2 cellular contexts compared by ENCODE assay signal in genomic region chr12:25458047-25458552, GRCh38.
TF ChIP-seq lines count a peak whose summit lies in the region.

No MANE protein-coding gene starts in this region.

TF ChIP-seq in HCT116, 20 proteins besides CTCF, POLR2A, EP300 and RAD21 (continued from another document):
- TF ChIP-seq SP1 (IDR thresholded peaks at IDR 0.05; ENCODE audit: low read depth) (peak; percentile 86), MAX (IDR thresholded peaks at IDR 0.05) (peak; percentile 58; the same call in 1 of the 2 replicates), REST (IDR thresholded peaks at IDR 0.05; ENCODE audit: low read depth) (no peak), ZNF274 (IDR thresholded peaks at IDR 0.05; ENCODE audit: low read depth, low read length) (no peak), ZBTB33 (IDR thresholded peaks at IDR 0.05; ENCODE audit: extremely low read depth, insufficient replicate concordance, low read length) (peak; percentile 32), EGR1 (IDR thresholded peaks at IDR 0.05; ENCODE audit: low read depth) (peak; percentile 61; the same call in 1 of the 2 replicates)

TF ChIP-seq in SK-N-SH, 30 proteins besides CTCF, POLR2A, EP300 and RAD21 (continued from another document):
- TF ChIP-seq POLR2AphosphoS5 (IDR thresholded peaks at IDR 0.05; ENCODE audit: low read depth, low read length) (peak; percentile 58; the same call in 1 of the 2 replicates), ZBTB33 (IDR thresholded peaks at IDR 0.05; ENCODE audit: borderline replicate concordance, low read depth) (0 out of 2 replicates have a peak, but pooled peaks have one; percentile 60), USF2 (IDR thresholded peaks at IDR 0.05; ENCODE audit: borderline replicate concordance, low read depth, low read length) (no peak), SIN3A (IDR thresholded peaks at IDR 0.05; ENCODE audit: borderline replicate concordance, low read depth, low read length) (0 out of 2 replicates have a peak, but pooled peaks have one; percentile 40), TAF1 (IDR thresholded peaks at IDR 0.05; ENCODE audit: borderline replicate concordance, low read depth, low read length) (no peak), GABPA (IDR thresholded peaks at IDR 0.05; ENCODE audit: low read depth) (peak; percentile 49), RXRA (IDR thresholded peaks at IDR 0.05; ENCODE audit: borderline replicate concordance, low read depth) (no peak), ELF1 (IDR thresholded peaks at IDR 0.05) (no peak; the same call in 1 of the 2 replicates), FOSL2 (IDR thresholded peaks at IDR 0.05; ENCODE audit: borderline replicate concordance, low read depth) (peak; percentile 99), SMC3 (IDR thresholded peaks at IDR 0.05; ENCODE audit: low read depth, low read length) (no peak)
